Comparison of ENCODE assay signal across 21 cellular contexts in genomic region chr4:85445058-85445639, GRCh38. TPM values are rescaled to one million over a fixed set of nuclear protein-coding genes. Genes with fewer than 3 reads are reported as not detected.
DNase-seq lines count a peak whose midpoint lies in the region; ATAC-seq, FAIRE-seq and TF ChIP-seq lines count a peak whose summit lies in the region.
"Had no signal": no experiment of that assay in that cellular context is flagged by ENCODE, and none has a peak within 500 bp of the region (broad histone marks: within the 10 kb centered on the region; RNA-seq: fewer than 3 reads in every experiment).

No MANE protein-coding gene starts in this region.

- TF ChIP-seq POLR2A in heart left ventricle (IDR thresholded peaks at IDR 0.05) (no peak), thyroid gland (IDR thresholded peaks at IDR 0.05) (no peak)

- H3K36me3 Mint-ChIP-seq in astrocyte (ENCODE audit: low read depth, unreplicated experiment), result no peaks in the 10 kb centered on the region
- H3K36me3 Mint-ChIP-seq: CD4-positive, alpha-beta memory T cell had no signal

- no peak for TF ChIP-seq CTCF in heart left ventricle (IDR thresholded peaks at IDR 0.05)
- no peak for TF ChIP-seq CTCF in astrocyte (IDR thresholded peaks at IDR 0.05; ENCODE audit: insufficient read depth, low read depth, low read length)
- TF ChIP-seq CTCF in fibroblast of the aortic adventitia (IDR thresholded peaks at IDR 0.05; ENCODE audit: insufficient read depth, low read length), result no peak
- no peak for TF ChIP-seq CTCF in thyroid gland (IDR thresholded peaks at IDR 0.05)
- no peak for TF ChIP-seq CTCF in GM10266 (IDR thresholded peaks at IDR 0.05; ENCODE audit: control insufficient read depth, insufficient read depth, low read depth, missing control alignments)

- H3K36me3 ChIP-seq in heart left ventricle (no peaks in the 10 kb centered on the region), astrocyte (ENCODE audit: insufficient read depth, low read length) (no peaks in the 10 kb centered on the region), thyroid gland (no peaks in the 10 kb centered on the region), H7 (replicated peaks; ENCODE audit: control insufficient read depth, insufficient read depth, low read length) (no peaks in the 10 kb centered on the region)

- ATAC-seq in Right ventricle myocardium superior (ENCODE audit: poor library complexity) (peak; percentile 41), heart left ventricle (no peak)
- ATAC-seq: HepG2, Panc1 had no signal

- no peaks in the 10 kb centered on the region for H3K27me3 Mint-ChIP-seq in astrocyte (ENCODE audit: low read depth, unreplicated experiment)
- H3K27me3 Mint-ChIP-seq: B cell; CD4-positive, alpha-beta memory T cell had no signal

- no peaks in the 10 kb centered on the region for H3K79me2 ChIP-seq in astrocyte (ENCODE audit: insufficient read depth, low read length)

- FAIRE-seq in astrocyte (lab: Jason Lieb, UNC), result no peak
- FAIRE-seq: A204.1, D721Med, H54, HepG2 had no signal

- no peak overlapping the region for H3K4me3 ChIP-seq in heart left ventricle
- no peak overlapping the region for H3K4me3 ChIP-seq in astrocyte (ENCODE audit: insufficient read depth, low read depth, low read length)
- H3K4me3 ChIP-seq in fibroblast of the aortic adventitia (ENCODE audit: low read depth, low read length), result no peak overlapping the region
- no peak overlapping the region for H3K4me3 ChIP-seq in thyroid gland (replicated peaks in 1 of 3)
- H3K4me3 ChIP-seq in H7 (ENCODE audit: insufficient read depth, low read depth, low read length), result no peak overlapping the region

- peak overlapping the region in 4 of 12 donors; percentile 7 to 22 (median 18) for H3K27ac ChIP-seq in heart left ventricle
- H3K27ac ChIP-seq in astrocyte (ENCODE audit: low read depth, low read length), result no peak overlapping the region
- H3K27ac ChIP-seq in thyroid gland, result peak overlapping the region in 2 of 3 donors; percentile 60 to 62
- H3K27ac ChIP-seq: KMS-11 had no signal

- H3K4me2 ChIP-seq in astrocyte (ENCODE audit: low read length), result no peak overlapping the region
- H3K4me2 ChIP-seq: KMS-11 had no signal

- H3K4me1 Mint-ChIP-seq in astrocyte (ENCODE audit: low read depth, unreplicated experiment), result no peaks in the 10 kb centered on the region
- H3K4me1 Mint-ChIP-seq: CD4-positive, alpha-beta memory T cell had no signal

- no peaks in the 10 kb centered on the region for H4K20me1 ChIP-seq in astrocyte (ENCODE audit: insufficient read depth, low read length)

- no peak overlapping the region for H2AFZ ChIP-seq in astrocyte (ENCODE audit: low read depth, low read length)

- H3K27ac Mint-ChIP-seq in astrocyte (ENCODE audit: unreplicated experiment), result no peak overlapping the region
- H3K27ac Mint-ChIP-seq: B cell; CD4-positive, alpha-beta memory T cell had no signal

- no peaks in the 10 kb centered on the region for H3K27me3 ChIP-seq in heart left ventricle
- no peaks in the 10 kb centered on the region for H3K27me3 ChIP-seq in astrocyte (ENCODE audit: insufficient read depth, low read length)
- no peaks in the 10 kb centered on the region for H3K27me3 ChIP-seq in thyroid gland
- H3K27me3 ChIP-seq in H7 (ENCODE audit: control insufficient read depth, insufficient read depth, low read length), result no peaks in the 10 kb centered on the region

- no peak overlapping the region for H3K4me3 Mint-ChIP-seq in astrocyte (ENCODE audit: unreplicated experiment)
- H3K4me3 Mint-ChIP-seq: B cell; CD4-positive, alpha-beta memory T cell had no signal

- no peaks in the 10 kb centered on the region for H3K9me3 Mint-ChIP-seq in astrocyte (ENCODE audit: unreplicated experiment)

- intact Hi-C loops in Right ventricle myocardium superior (cut with DNase I), result no loop called here
- intact Hi-C loops in heart left ventricle (cut with DNase I), result loop anchor here in 1 of 10 donors (10.0 kb wide), 1 partner anchor 300 kb away; no protein-coding TSS in a partner anchor
- intact Hi-C loops in thyroid gland (cut with DNase I), result no loop called here

- H3K4me1 ChIP-seq in heart left ventricle (peaks cover 0 to 10% (median 0%) of the 10 kb centered on the region in 12 donors), astrocyte (ENCODE audit: insufficient read depth, low read length) (no peaks in the 10 kb centered on the region), thyroid gland (peaks cover 11 to 16% of the 10 kb centered on the region in 2 donors)

- 58 to 72% (median 62%) methylated on average over 1 of the region's 1 CpG for WGBS in heart left ventricle, 4 donors
- 22 to 44% methylated on average over 1 of the region's 1 CpG for WGBS in thyroid gland, 2 donors

- no peak overlapping the region for H3K9ac ChIP-seq in astrocyte (ENCODE audit: low read length)
- H3K9ac ChIP-seq: KMS-11 had no signal

- DNase-seq in Right ventricle myocardium superior, result no peak
- DNase-seq in heart left ventricle, result no peak
- peak; percentile 52 for DNase-seq in astrocyte (ENCODE audit: low read depth)
- DNase-seq in fibroblast of the aortic adventitia (ENCODE audit: low read depth), result peak; percentile 33
- DNase-seq in thyroid gland, result peak; percentile 59 to 68
- no peak for DNase-seq in NCI-H69 (lab: John Stamatoyannopoulos, UW)
- DNase-seq in GM10266 (ENCODE audit: extremely low spot score), result no peak
- DNase-seq in H7, result no peak
- DNase-seq: CD4-positive, alpha-beta memory T cell; GF-D8; NCI-H1092 treated with DMSO at 0.1 percent for 48 hours; NCI-H1694 treated with DMSO at 0.1 percent for 48 hours; NCI-H748 treated with DMSO at 0.1 percent for 48 hours; SHP77 had no signal

- H3K9me3 ChIP-seq in heart left ventricle, result no peaks in the 10 kb centered on the region
- no peaks in the 10 kb centered on the region for H3K9me3 ChIP-seq in astrocyte (ENCODE audit: insufficient read depth, low read depth, low read length)
- no peaks in the 10 kb centered on the region for H3K9me3 ChIP-seq in thyroid gland

RNA-seq across cellular contexts. Expression of gene ARHGAP24, which starts 29.8 kb away (rescaled TPM):
- total RNA-seq in Right ventricle myocardium superior (11.1 TPM), heart left ventricle (10 to 100 TPM; 14.9 to 36.9 (median 25.1) TPM), astrocyte (1.8 and 2.1 TPM in 2 replicates), fibroblast of the aortic adventitia (ENCODE audit: low replicate concordance) (67.6 and 104 TPM in 2 replicates), thyroid gland (10 to 100 TPM; 20.8 to 70.3 (median 52.4) TPM)
- 10 to 100 TPM in 1 of 2 donors, 1 to 10 TPM in 1; 4.5 to 15.2 TPM for polyA plus RNA-seq in heart left ventricle
- total RNA-seq in H7 (2014; rRNA removed; shearing (Covaris generic)), result 1.2 and 4.5 TPM in 2 replicates
- total RNA-seq: CD4-positive, alpha-beta memory T cell had no signal

Comparison
In these comparisons a context has a peak if more than half of its experiments do, and no peak if none do; other contexts are left out.
1. DNase-seq: peak in astrocyte (single experiment), fibroblast of the aortic adventitia (single experiment) and thyroid gland (2 of 2); none in Right ventricle myocardium superior (single experiment), heart left ventricle (0 of 5), NCI-H69 (single experiment), GM10266 (single experiment) and H7 (single experiment).